In genomic region chr12:95102916-95103671, GRCh38 we compare ENCODE assay signal across 8 cellular contexts. TPM values are rescaled to one million over a fixed set of nuclear protein-coding genes. Genes with fewer than 3 reads are reported as not detected.
DNase-seq lines count a peak whose midpoint lies in the region; ATAC-seq and TF ChIP-seq lines count a peak whose summit lies in the region.

No MANE protein-coding gene starts in this region.

- no peaks in the 10 kb centered on the region for H4K20me1 ChIP-seq in mammary epithelial cell (ENCODE audit: insufficient read depth, low read length)

- peak; percentile 92 for ATAC-seq in HG03521 (IDR thresholded peaks at IDR 0.05; ENCODE audit: unreplicated experiment)
- ATAC-seq in WTC11 = no peak

- no peaks in the 10 kb centered on the region for H3K9me3 Mint-ChIP-seq in WTC11
- H3K9me3 Mint-ChIP-seq in progenitor cell of endocrine pancreas (ENCODE audit: low read depth) = no peaks in the 10 kb centered on the region

- peaks cover 13% of the 10 kb centered on the region for H3K79me2 ChIP-seq in mammary epithelial cell (ENCODE audit: insufficient read depth, low read length)

- H3K36me3 ChIP-seq in mammary epithelial cell (ENCODE audit: insufficient read depth, low read length) = peaks cover 38% of the 10 kb centered on the region

- H3K9ac ChIP-seq in mammary epithelial cell (ENCODE audit: insufficient read depth, low read length) = no peak overlapping the region

- peaks cover 22% of the 10 kb centered on the region for H3K4me1 ChIP-seq in mammary epithelial cell (ENCODE audit: insufficient read depth, low read length)

- peak overlapping the region; percentile 78 for H3K27ac ChIP-seq in mammary epithelial cell (ENCODE audit: insufficient read depth, low read depth, low read length)

- H3K4me3 ChIP-seq in mammary epithelial cell (replicated peaks in 1 of 3; ENCODE audit: insufficient read depth in 1 of 3, low read depth in 2 of 3, low read length in 3 of 3) = no peak overlapping the region

- H3K36me3 Mint-ChIP-seq in WTC11 (peaks cover 39% of the 10 kb centered on the region), progenitor cell of endocrine pancreas (ENCODE audit: insufficient read depth) (peaks cover 41% of the 10 kb centered on the region)

- CTCF ChIA-PET in mammary epithelial cell (lab: Charles Lee; ENCODE audit: low non-redundant PET) = no interaction called here
- CTCF ChIA-PET in WTC11 (lab: Charles Lee) = no interaction called here

- TSS peak; percentile 57 for BruUV-seq in mammary epithelial cell (replicated peaks; lab: Mats Ljungman, UMichigan)

- intact Hi-C loops in mammary epithelial cell (cut with micrococcal nuclease) = loop anchor here (1.0 to 5.0 kb wide), 3 partner anchors 14 to 234 kb away; no protein-coding TSS in a partner anchor

- dilution Hi-C loops in mammary epithelial cell (cut with HindIII; ENCODE audit: low sequenced_read_pairs) = no loop called here

- H3K27me3 Mint-ChIP-seq in WTC11 (ENCODE audit: low read depth) (no peaks in the 10 kb centered on the region), progenitor cell of endocrine pancreas (no peaks in the 10 kb centered on the region)

- no peaks in the 10 kb centered on the region for H3K27me3 ChIP-seq in mammary epithelial cell (ENCODE audit: insufficient read depth, low read length)

- TF ChIP-seq CTCF in GM20000 (IDR thresholded peaks at IDR 0.05; ENCODE audit: extremely low read depth, missing control alignments) (no peak), mammary epithelial cell (conservative IDR thresholded peaks at IDR 0.05 in 1 of 2, IDR thresholded peaks at IDR 0.05 in 1 of 2; ENCODE audit: extremely low read depth in 1 of 2, insufficient read depth in 1 of 2, low read depth in 1 of 2, low read length in 2 of 2) (no peak), WTC11 (IDR thresholded peaks at IDR 0.05) (no peak), progenitor cell of endocrine pancreas (IDR thresholded peaks at IDR 0.05; ENCODE audit: unreplicated experiment) (no peak)

- POLR2A ChIA-PET in WTC11 (lab: Charles Lee) = interaction anchor here (0.7 kb wide), 1 partner anchor 30 kb away, joined by 4 read pairs; no protein-coding TSS in a partner anchor

- no peaks in the 10 kb centered on the region for H3K9me3 ChIP-seq in mammary epithelial cell (replicated peaks; ENCODE audit: insufficient read depth, low read length)

- peak overlapping the region; percentile 17 for H3K4me2 ChIP-seq in mammary epithelial cell (ENCODE audit: insufficient read depth, low read depth, low read length)

- DNase-seq in Daoy (ENCODE audit: low read depth) = peak; percentile 93
- peak; percentile 61 for DNase-seq in GM20000 (ENCODE audit: low spot score)
- peak; percentile 91 for DNase-seq in NOMO-1 treated with dmso at 0.1 percent for 144 hours (lab: John Stamatoyannopoulos, UW; ENCODE audit: unreplicated experiment)
- DNase-seq in mammary epithelial cell = peak; percentile 98
- peak; percentile 5 for DNase-seq in stimulated activated CD4-positive, alpha-beta T cell treated with anti-CD3 and anti-CD28 coated beads, Interleukin-12 subunit alpha, Interleukin-12 subunit beta, amount 100 ng/mL, for 4 hours
- no peak for DNase-seq in WTC11 (ENCODE audit: low spot score)
- no peak for DNase-seq in progenitor cell of endocrine pancreas (ENCODE audit: low spot score, unreplicated experiment)

- no peaks in the 10 kb centered on the region for H3K4me1 Mint-ChIP-seq in WTC11
- peaks cover 22% of the 10 kb centered on the region for H3K4me1 Mint-ChIP-seq in progenitor cell of endocrine pancreas (ENCODE audit: low read depth)

- H3K4me3 Mint-ChIP-seq in WTC11 = no peak overlapping the region
- no peak overlapping the region for H3K4me3 Mint-ChIP-seq in progenitor cell of endocrine pancreas (ENCODE audit: low read depth)

- in situ Hi-C loops in mammary epithelial cell (cut with MboI; ENCODE audit: low sequenced_read_pairs in 2 of 2) = loop anchor here in 1 of 2 donors (25.0 kb wide), 1 partner anchor 384 kb away; no protein-coding TSS in a partner anchor

- H3K27ac Mint-ChIP-seq in WTC11 = no peak overlapping the region
- H3K27ac Mint-ChIP-seq in progenitor cell of endocrine pancreas = no peak overlapping the region

- 46% methylated on average over 8 of the region's 8 CpGs for WGBS in mammary epithelial cell (ENCODE audit: low coverage, missing lambda C conversion rate)

- no peak overlapping the region for H2AFZ ChIP-seq in mammary epithelial cell (ENCODE audit: low read depth, low read length)

TF ChIP-seq in WTC11, 78 proteins besides CTCF, POLR2A, EP300 and RAD21:
- TF ChIP-seq ZNF121 (CRISPR knock-in tag; IDR thresholded peaks at IDR 0.05) = no peak
- TF ChIP-seq, protein P1, sequence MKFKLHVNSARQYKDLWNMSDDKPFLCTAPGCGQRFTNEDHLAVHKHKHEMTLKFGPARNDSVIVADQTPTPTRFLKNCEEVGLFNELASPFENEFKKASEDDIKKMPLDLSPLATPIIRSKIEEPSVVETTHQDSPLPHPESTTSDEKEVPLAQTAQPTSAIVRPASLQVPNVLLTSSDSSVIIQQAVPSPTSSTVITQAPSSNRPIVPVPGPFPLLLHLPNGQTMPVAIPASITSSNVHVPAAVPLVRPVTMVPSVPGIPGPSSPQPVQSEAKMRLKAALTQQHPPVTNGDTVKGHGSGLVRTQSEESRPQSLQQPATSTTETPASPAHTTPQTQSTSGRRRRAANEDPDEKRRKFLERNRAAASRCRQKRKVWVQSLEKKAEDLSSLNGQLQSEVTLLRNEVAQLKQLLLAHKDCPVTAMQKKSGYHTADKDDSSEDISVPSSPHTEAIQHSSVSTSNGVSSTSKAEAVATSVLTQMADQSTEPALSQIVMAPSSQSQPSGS (CRISPR knock-in tag; IDR thresholded peaks at IDR 0.05; ENCODE audit: borderline replicate concordance, low read depth) = no peak
- TF ChIP-seq NFATC4 (CRISPR knock-in tag; IDR thresholded peaks at IDR 0.05) = no peak
- TF ChIP-seq JAZF1 (CRISPR knock-in tag; IDR thresholded peaks at IDR 0.05) = no peak
- TF ChIP-seq, protein P2, sequence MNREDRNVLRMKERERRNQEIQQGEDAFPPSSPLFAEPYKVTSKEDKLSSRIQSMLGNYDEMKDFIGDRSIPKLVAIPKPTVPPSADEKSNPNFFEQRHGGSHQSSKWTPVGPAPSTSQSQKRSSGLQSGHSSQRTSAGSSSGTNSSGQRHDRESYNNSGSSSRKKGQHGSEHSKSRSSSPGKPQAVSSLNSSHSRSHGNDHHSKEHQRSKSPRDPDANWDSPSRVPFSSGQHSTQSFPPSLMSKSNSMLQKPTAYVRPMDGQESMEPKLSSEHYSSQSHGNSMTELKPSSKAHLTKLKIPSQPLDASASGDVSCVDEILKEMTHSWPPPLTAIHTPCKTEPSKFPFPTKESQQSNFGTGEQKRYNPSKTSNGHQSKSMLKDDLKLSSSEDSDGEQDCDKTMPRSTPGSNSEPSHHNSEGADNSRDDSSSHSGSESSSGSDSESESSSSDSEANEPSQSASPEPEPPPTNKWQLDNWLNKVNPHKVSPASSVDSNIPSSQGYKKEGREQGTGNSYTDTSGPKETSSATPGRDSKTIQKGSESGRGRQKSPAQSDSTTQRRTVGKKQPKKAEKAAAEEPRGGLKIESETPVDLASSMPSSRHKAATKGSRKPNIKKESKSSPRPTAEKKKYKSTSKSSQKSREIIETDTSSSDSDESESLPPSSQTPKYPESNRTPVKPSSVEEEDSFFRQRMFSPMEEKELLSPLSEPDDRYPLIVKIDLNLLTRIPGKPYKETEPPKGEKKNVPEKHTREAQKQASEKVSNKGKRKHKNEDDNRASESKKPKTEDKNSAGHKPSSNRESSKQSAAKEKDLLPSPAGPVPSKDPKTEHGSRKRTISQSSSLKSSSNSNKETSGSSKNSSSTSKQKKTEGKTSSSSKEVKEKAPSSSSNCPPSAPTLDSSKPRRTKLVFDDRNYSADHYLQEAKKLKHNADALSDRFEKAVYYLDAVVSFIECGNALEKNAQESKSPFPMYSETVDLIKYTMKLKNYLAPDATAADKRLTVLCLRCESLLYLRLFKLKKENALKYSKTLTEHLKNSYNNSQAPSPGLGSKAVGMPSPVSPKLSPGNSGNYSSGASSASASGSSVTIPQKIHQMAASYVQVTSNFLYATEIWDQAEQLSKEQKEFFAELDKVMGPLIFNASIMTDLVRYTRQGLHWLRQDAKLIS (CRISPR knock-in tag; IDR thresholded peaks at IDR 0.05; ENCODE audit: borderline replicate concordance) = no peak
- no peak for TF ChIP-seq CBFB (CRISPR knock-in tag; IDR thresholded peaks at IDR 0.05; ENCODE audit: low read depth)
- TF ChIP-seq PRRX2 (CRISPR knock-in tag; IDR thresholded peaks at IDR 0.05) = no peak
- TF ChIP-seq ZNF423 (CRISPR knock-in tag; IDR thresholded peaks at IDR 0.05) = no peak
- no peak for TF ChIP-seq IRF2 (CRISPR knock-in tag; IDR thresholded peaks at IDR 0.05; ENCODE audit: borderline replicate concordance, low read depth)
- no peak for TF ChIP-seq FOXP1 (CRISPR knock-in tag; IDR thresholded peaks at IDR 0.05; ENCODE audit: borderline replicate concordance)
- TF ChIP-seq HMGXB4 (CRISPR knock-in tag; IDR thresholded peaks at IDR 0.05) = no peak

RNA-seq across cellular contexts. Expression of gene NR2C1, which starts 29.7 kb away (rescaled TPM):
- 25.0 and 25.9 TPM in 2 replicates for total RNA-seq in Daoy (2014; rRNA removed; shearing (Covaris generic))
- total RNA-seq in mammary epithelial cell = 10 to 100 TPM; 23.2 to 32.8 TPM
- 10.9 TPM for polyA plus RNA-seq in mammary epithelial cell
- polyA minus RNA-seq in mammary epithelial cell = 4.1 TPM
- total RNA-seq in WTC11 (2021) = 45.4 to 53.0 TPM (median 51.1 TPM) in 3 replicates
- 56.8 and 58.9 TPM in 2 replicates for total RNA-seq in progenitor cell of endocrine pancreas

Comparison
In these comparisons a context has a peak if more than half of its experiments do, and no peak if none do; other contexts are left out.
1. DNase-seq: peak in Daoy (single experiment), GM20000 (single experiment), NOMO-1 treated with dmso at 0.1 percent for 144 hours (single experiment), mammary epithelial cell (single experiment) and stimulated activated CD4-positive, alpha-beta T cell treated with anti-CD3 and anti-CD28 coated beads, Interleukin-12 subunit alpha, Interleukin-12 subunit beta, amount 100 ng/mL, for 4 hours (single experiment); none in WTC11 (single experiment) and progenitor cell of endocrine pancreas (single experiment).